In genomic region chr7:116517626-116518025, GRCh38 we compare ENCODE assay signal across 22 cellular contexts. TPM values are rescaled to one million over a fixed set of nuclear protein-coding genes. Genes with fewer than 3 reads are reported as not detected.
"Had no signal": no experiment of that assay in that cellular context is flagged by ENCODE, and none has a peak within 500 bp of the region (broad histone marks: within the 10 kb centered on the region; RNA-seq: fewer than 3 reads in every experiment).

No MANE protein-coding gene starts in this region.

- H3K27ac Mint-ChIP-seq: naive thymus-derived CD4-positive, alpha-beta T cell had no signal

- H3K27me3 ChIP-seq: esophagus squamous epithelium, gastroesophageal sphincter, right atrium auricular region, sigmoid colon, stomach had no signal

- DNase-seq: dermis blood vessel endothelial cell; esophagus squamous epithelium; foreskin fibroblast; glutamatergic neuron; left colon; left ventricle myocardium superior; naive thymus-derived CD4-positive, alpha-beta T cell; posterior cingulate gyrus; sigmoid colon; small intestine; stimulated activated CD4-positive, alpha-beta T cell treated with anti-CD3 and anti-CD28 coated beads, Interleukin-12 subunit alpha, Interleukin-12 subunit beta, amount 100 ng/mL, for 4 hours; stimulated activated naive CD4-positive, alpha-beta T cell; stomach; substantia nigra; transverse colon had no signal

- ATAC-seq: gastroesophageal sphincter; left colon; left ventricle myocardium superior; naive thymus-derived CD4-positive, alpha-beta T cell had no signal

- H3K36me3 ChIP-seq: esophagus squamous epithelium, gastroesophageal sphincter, neutrophil, right atrium auricular region, sigmoid colon, stomach, thoracic aorta, transverse colon had no signal

- H3K4me3 ChIP-seq: esophagus squamous epithelium, gastroesophageal sphincter, lung, right atrium auricular region, sigmoid colon, stomach, thoracic aorta, transverse colon had no signal

- H3K27ac ChIP-seq: esophagus squamous epithelium, neutrophil, right atrium auricular region, sigmoid colon, stomach, thoracic aorta, transverse colon had no signal

- H3K36me3 Mint-ChIP-seq: naive thymus-derived CD4-positive, alpha-beta T cell had no signal

- FAIRE-seq: colon, small intestine had no signal

- H3K4me3 Mint-ChIP-seq: naive thymus-derived CD4-positive, alpha-beta T cell had no signal

- H3K9me3 Mint-ChIP-seq: naive thymus-derived CD4-positive, alpha-beta T cell had no signal

- H3K9me3 ChIP-seq: esophagus squamous epithelium, gastroesophageal sphincter, neutrophil, right atrium auricular region, sigmoid colon, stomach, thoracic aorta, transverse colon had no signal

RNA-seq across cellular contexts. Expression of gene CAV1, which starts 7.2 kb away (rescaled TPM):
- polyA plus RNA-seq: naive thymus-derived CD4-positive, alpha-beta T cell; neural cell had no signal

RNA-seq across cellular contexts. Expression of gene CAV2, which starts 18.1 kb away (rescaled TPM):
- polyA plus RNA-seq: naive thymus-derived CD4-positive, alpha-beta T cell; neural cell had no signal
